ENCODE assay signal across 1 cellular context in genomic region chr16:76487411-76488064, GRCh38.
TF ChIP-seq lines count a peak whose summit lies in the region.

No MANE protein-coding gene starts in this region.

TF ChIP-seq in H1, 55 proteins besides CTCF, POLR2A, EP300 and RAD21 (continued from another document):
- TF ChIP-seq CHD7 (IDR thresholded peaks at IDR 0.05; ENCODE audit: insufficient replicate concordance, low read length) (no peak), KDM4A (IDR thresholded peaks at IDR 0.05; ENCODE audit: low read depth, low read length, severe bottlenecking) (no peak), SRF (IDR thresholded peaks at IDR 0.05; ENCODE audit: low read depth, low read length) (no peak), ZNF274 (IDR thresholded peaks at IDR 0.05; ENCODE audit: borderline replicate concordance, extremely low read depth, low read length) (no peak), ATF3 (IDR thresholded peaks at IDR 0.05; ENCODE audit: insufficient read depth, low read depth, low read length) (no peak), GTF2F1 (IDR thresholded peaks at IDR 0.05; ENCODE audit: borderline replicate concordance, low read depth, low read length) (no peak), GABPA (IDR thresholded peaks at IDR 0.05; ENCODE audit: borderline replicate concordance, insufficient read depth, low read length) (no peak)
